ENCODE assay signal across 15 cellular contexts in genomic region chr10:58609525-58610150, GRCh38.
DNase-seq lines count a peak whose midpoint lies in the region; ATAC-seq, FAIRE-seq and TF ChIP-seq lines count a peak whose summit lies in the region.
"Had no signal": no experiment of that assay in that cellular context is flagged by ENCODE, and none has a peak within 500 bp of the region (broad histone marks: within the 10 kb centered on the region; RNA-seq: fewer than 3 reads in every experiment).

No MANE protein-coding gene starts in this region.

- no peak overlapping the region for H3K4me3 ChIP-seq in fibroblast of villous mesenchyme (ENCODE audit: low read depth, low read length)
- H3K4me3 ChIP-seq: GM23338 had no signal

- H3K36me3 Mint-ChIP-seq in osteocyte (ENCODE audit: unreplicated experiment) (peaks cover 14% of the 10 kb centered on the region), mesothelial cell of epicardium (no peaks in the 10 kb centered on the region)
- H3K36me3 Mint-ChIP-seq: CD8-positive, alpha-beta T cell had no signal

- DNase-seq in EL (peak; percentile 65), RCC 7860 (ENCODE audit: low spot score) (no peak), fibroblast of villous mesenchyme (ENCODE audit: low read depth) (peak; percentile 34), osteocyte (ENCODE audit: extremely low spot score, unreplicated experiment) (no peak), mesothelial cell of epicardium (ENCODE audit: low spot score in 2 of 2, unreplicated experiment in 2 of 2) (no peak), RPMI8226 (no peak), COLO668 (lab: John Stamatoyannopoulos, UW; ENCODE audit: unreplicated experiment) (no peak)
- DNase-seq: Caco-2; CD8-positive, alpha-beta T cell; DND-41; H7 had no signal

- H3K4me3 Mint-ChIP-seq in osteocyte (ENCODE audit: unreplicated experiment) (no peak overlapping the region), mesothelial cell of epicardium (no peak overlapping the region)
- H3K4me3 Mint-ChIP-seq: CD14-positive monocyte; CD8-positive, alpha-beta T cell; GM23338 had no signal

- FAIRE-seq in RCC 7860 (lab: Jason Lieb, UNC), result peak; percentile 12
- FAIRE-seq: A204.1 had no signal

- no peak for ATAC-seq in GM18520 (IDR thresholded peaks at IDR 0.05; ENCODE audit: unreplicated experiment)
- ATAC-seq: CD8-positive, alpha-beta T cell; GM23338 had no signal

- H3K9me3 Mint-ChIP-seq in osteocyte (ENCODE audit: unreplicated experiment) (peaks cover 10% of the 10 kb centered on the region), mesothelial cell of epicardium (peaks cover 12% of the 10 kb centered on the region)
- H3K9me3 Mint-ChIP-seq: CD8-positive, alpha-beta T cell; GM23338 had no signal

- H3K27ac Mint-ChIP-seq in osteocyte (ENCODE audit: unreplicated experiment) (peak overlapping the region; percentile 60), mesothelial cell of epicardium (no peak overlapping the region)
- H3K27ac Mint-ChIP-seq: CD8-positive, alpha-beta T cell; GM23338 had no signal

- H3K27me3 Mint-ChIP-seq in osteocyte (ENCODE audit: unreplicated experiment), result no peaks in the 10 kb centered on the region
- H3K27me3 Mint-ChIP-seq in mesothelial cell of epicardium (ENCODE audit: low read depth), result no peaks in the 10 kb centered on the region

- TF ChIP-seq CTCF in fibroblast of villous mesenchyme (IDR thresholded peaks at IDR 0.05; ENCODE audit: insufficient read depth, low read depth, low read length) (no peak), osteocyte (IDR thresholded peaks at IDR 0.05) (no peak), mesothelial cell of epicardium (IDR thresholded peaks at IDR 0.05; ENCODE audit: unreplicated experiment) (no peak)

- H3K4me1 Mint-ChIP-seq in osteocyte (ENCODE audit: unreplicated experiment) (peaks cover 51% of the 10 kb centered on the region), mesothelial cell of epicardium (peaks cover 3% of the 10 kb centered on the region)
- H3K4me1 Mint-ChIP-seq: GM23338 had no signal

Comparison
In these comparisons a context has a peak if more than half of its experiments do, and no peak if none do; other contexts are left out.
1. DNase-seq: peak in EL (single experiment) and fibroblast of villous mesenchyme (single experiment); none in RCC 7860 (single experiment), osteocyte (single experiment), mesothelial cell of epicardium (0 of 2), RPMI8226 (single experiment) and COLO668 (single experiment).